Comparison of ENCODE assay signal across 1 cellular context in the genomic region with DNA sequence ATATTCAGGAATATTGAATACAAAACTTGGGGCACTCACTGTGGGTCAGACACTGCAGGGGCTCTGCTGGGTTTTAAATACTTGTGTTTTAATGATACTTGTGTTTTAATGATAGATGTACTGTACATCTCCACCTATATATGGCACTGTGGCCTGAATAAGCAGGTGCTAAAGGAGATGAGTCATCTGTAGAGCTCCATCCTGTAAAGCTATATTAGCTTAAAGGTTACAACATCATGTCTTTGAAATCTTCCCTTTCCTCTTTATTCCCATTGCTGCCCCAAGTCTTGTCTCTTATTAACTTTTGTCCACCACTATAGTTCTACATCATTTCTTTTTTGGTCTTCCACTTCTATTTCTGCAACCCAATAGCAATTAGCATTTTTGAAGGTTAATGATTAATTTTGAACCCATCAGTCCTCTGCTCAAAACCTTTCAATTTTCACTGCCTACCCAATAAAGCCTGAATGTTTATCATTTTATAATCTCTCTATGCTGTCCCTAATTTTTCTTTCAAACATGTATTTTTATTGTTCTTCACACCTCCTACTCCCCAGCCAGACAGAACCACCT.
TF ChIP-seq lines count a peak whose summit lies in the region.

No MANE protein-coding gene starts in this region.

TF ChIP-seq in GM12878, 131 proteins besides CTCF, POLR2A, EP300 and RAD21 (continued from another document):
- TF ChIP-seq, protein P1, sequence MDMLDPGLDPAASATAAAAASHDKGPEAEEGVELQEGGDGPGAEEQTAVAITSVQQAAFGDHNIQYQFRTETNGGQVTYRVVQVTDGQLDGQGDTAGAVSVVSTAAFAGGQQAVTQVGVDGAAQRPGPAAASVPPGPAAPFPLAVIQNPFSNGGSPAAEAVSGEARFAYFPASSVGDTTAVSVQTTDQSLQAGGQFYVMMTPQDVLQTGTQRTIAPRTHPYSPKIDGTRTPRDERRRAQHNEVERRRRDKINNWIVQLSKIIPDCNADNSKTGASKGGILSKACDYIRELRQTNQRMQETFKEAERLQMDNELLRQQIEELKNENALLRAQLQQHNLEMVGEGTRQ (IDR thresholded peaks at IDR 0.05; ENCODE audit: borderline replicate concordance, low read depth, low read length): no peak
- TF ChIP-seq MEF2B (IDR thresholded peaks at IDR 0.05; ENCODE audit: partially characterized antibody, poor library complexity, severe bottlenecking) (no peak), LARP7 (IDR thresholded peaks at IDR 0.05) (no peak), NRF1 (conservative IDR thresholded peaks at IDR 0.05; ENCODE audit: low read depth, low read length) (no peak), IKZF2 (IDR thresholded peaks at IDR 0.05) (no peak)
